In the genomic region with DNA sequence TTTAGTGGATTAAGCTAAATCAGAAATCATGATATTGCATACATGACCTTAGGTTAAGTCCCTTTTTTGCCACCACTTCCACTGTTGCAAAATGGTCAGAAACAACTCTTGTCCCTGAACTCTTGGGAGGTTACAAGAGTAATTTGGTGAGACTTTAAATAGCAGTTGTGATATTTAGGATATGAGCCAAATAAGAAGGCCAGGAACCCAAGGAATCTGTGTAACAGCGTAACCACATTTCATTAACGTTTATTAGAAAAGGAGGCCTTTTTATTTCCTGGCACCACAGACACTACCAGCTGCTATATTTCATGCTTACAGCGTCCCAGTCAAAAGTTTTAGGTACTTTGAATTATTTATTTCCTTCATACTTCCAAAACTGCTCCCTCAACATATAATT, we compare ENCODE assay signal across 25 cellular contexts.
DNase-seq lines count a peak whose midpoint lies in the region; ATAC-seq and TF ChIP-seq lines count a peak whose summit lies in the region.
"Had no signal": no experiment of that assay in that cellular context is flagged by ENCODE, and none has a peak within 500 bp of the region (broad histone marks: within the 10 kb centered on the region; RNA-seq: fewer than 3 reads in every experiment).

No MANE protein-coding gene starts in this region.

- H3K27ac ChIP-seq in left ventricle myocardium inferior (replicated peaks) = peak overlapping the region; percentile 46
- H3K27ac ChIP-seq: GM23248, Peyer's patch, SJSA1 had no signal

- peaks cover 22% of the 10 kb centered on the region for H3K4me1 ChIP-seq in left ventricle myocardium inferior
- H3K4me1 ChIP-seq: Peyer's patch, SJSA1 had no signal

- no peaks in the 10 kb centered on the region for H3K36me3 ChIP-seq in left ventricle myocardium inferior
- H3K36me3 ChIP-seq: Peyer's patch, SJSA1 had no signal

- H3K9me3 Mint-ChIP-seq in mesothelial cell of epicardium = no peaks in the 10 kb centered on the region
- H3K9me3 Mint-ChIP-seq: CD8-positive, alpha-beta T cell; H9; HFFc6 had no signal

- no peaks in the 10 kb centered on the region for H3K9me3 ChIP-seq in left ventricle myocardium inferior (replicated peaks)
- H3K9me3 ChIP-seq: Peyer's patch, SJSA1 had no signal

- H3K4me3 ChIP-seq in left ventricle myocardium inferior = no peak overlapping the region
- H3K4me3 ChIP-seq: GM12878, GM23248, Peyer's patch, SJSA1 had no signal

- intact Hi-C loops in Right ventricle myocardium superior (cut with DNase I) = no loop called here
- intact Hi-C loops in cardiac septum (cut with DNase I) = no loop called here
- intact Hi-C loops in left ventricle myocardium inferior (cut with micrococcal nuclease) = no loop called here
- intact Hi-C loops in sciatic nerve (cut with DNase I) = no loop called here

- H3K27ac Mint-ChIP-seq in mesothelial cell of epicardium = no peak overlapping the region
- H3K27ac Mint-ChIP-seq: CD8-positive, alpha-beta T cell; HFFc6 had no signal

- H3K27me3 ChIP-seq in left ventricle myocardium inferior (ENCODE audit: low read depth) = no peaks in the 10 kb centered on the region
- H3K27me3 ChIP-seq: Peyer's patch, SJSA1 had no signal

- DNase-seq in Right ventricle myocardium superior (no peak), cardiac septum (ENCODE audit: low spot score) (no peak), left ventricle myocardium inferior (no peak), sciatic nerve (ENCODE audit: low spot score) (no peak), mesothelial cell of epicardium (ENCODE audit: low spot score in 2 of 2, unreplicated experiment in 2 of 2) (no peak), activated T-cell treated with anti-CD3 and anti-CD28 coated beads for 4 hours (no peak), GM13976 (ENCODE audit: low spot score) (no peak)
- DNase-seq: AML-193; C1 segment of cervical spinal cord; CD8-positive, alpha-beta T cell; DND-41; GM23248; H9; HFFc6; KBM-7; NCI-H1092; NCI-H1436 treated with DMSO at 0.1 percent for 48 hours; NCI-H2029 treated with DMSO at 0.1 percent for 48 hours; NCI-H226; NCI-H524 treated with DMSO at 0.1 percent for 48 hours; NCI-H82; Peyer's patch had no signal

- H3K36me3 Mint-ChIP-seq in mesothelial cell of epicardium = no peaks in the 10 kb centered on the region
- H3K36me3 Mint-ChIP-seq: CD8-positive, alpha-beta T cell had no signal

- no peaks in the 10 kb centered on the region for H3K27me3 Mint-ChIP-seq in mesothelial cell of epicardium (ENCODE audit: low read depth)

- TF ChIP-seq CTCF in left ventricle myocardium inferior (IDR thresholded peaks at IDR 0.05; ENCODE audit: borderline replicate concordance) = no peak
- no peak for TF ChIP-seq CTCF in mesothelial cell of epicardium (IDR thresholded peaks at IDR 0.05; ENCODE audit: unreplicated experiment)
- TF ChIP-seq CTCF in GM13976 (IDR thresholded peaks at IDR 0.05; ENCODE audit: borderline replicate concordance, control extremely low read depth, extremely low read depth, insufficient read depth, missing control alignments) = no peak

- no peak overlapping the region for H3K4me3 Mint-ChIP-seq in mesothelial cell of epicardium
- H3K4me3 Mint-ChIP-seq: CD8-positive, alpha-beta T cell; H9; HFFc6 had no signal

- ATAC-seq in Right ventricle myocardium superior (ENCODE audit: poor library complexity) (peak; percentile 82), sciatic nerve (peak; percentile 85)
- ATAC-seq: CD8-positive, alpha-beta T cell; GM12878; HepG2 had no signal

- H3K4me1 Mint-ChIP-seq in mesothelial cell of epicardium = no peaks in the 10 kb centered on the region

- in situ Hi-C loops in GM13976 (cut with MboI; ENCODE audit: low sequenced_read_pairs, unreplicated experiment) = no loop called here
